Comparison of ENCODE assay signal across 1 cellular context in the genomic region with DNA sequence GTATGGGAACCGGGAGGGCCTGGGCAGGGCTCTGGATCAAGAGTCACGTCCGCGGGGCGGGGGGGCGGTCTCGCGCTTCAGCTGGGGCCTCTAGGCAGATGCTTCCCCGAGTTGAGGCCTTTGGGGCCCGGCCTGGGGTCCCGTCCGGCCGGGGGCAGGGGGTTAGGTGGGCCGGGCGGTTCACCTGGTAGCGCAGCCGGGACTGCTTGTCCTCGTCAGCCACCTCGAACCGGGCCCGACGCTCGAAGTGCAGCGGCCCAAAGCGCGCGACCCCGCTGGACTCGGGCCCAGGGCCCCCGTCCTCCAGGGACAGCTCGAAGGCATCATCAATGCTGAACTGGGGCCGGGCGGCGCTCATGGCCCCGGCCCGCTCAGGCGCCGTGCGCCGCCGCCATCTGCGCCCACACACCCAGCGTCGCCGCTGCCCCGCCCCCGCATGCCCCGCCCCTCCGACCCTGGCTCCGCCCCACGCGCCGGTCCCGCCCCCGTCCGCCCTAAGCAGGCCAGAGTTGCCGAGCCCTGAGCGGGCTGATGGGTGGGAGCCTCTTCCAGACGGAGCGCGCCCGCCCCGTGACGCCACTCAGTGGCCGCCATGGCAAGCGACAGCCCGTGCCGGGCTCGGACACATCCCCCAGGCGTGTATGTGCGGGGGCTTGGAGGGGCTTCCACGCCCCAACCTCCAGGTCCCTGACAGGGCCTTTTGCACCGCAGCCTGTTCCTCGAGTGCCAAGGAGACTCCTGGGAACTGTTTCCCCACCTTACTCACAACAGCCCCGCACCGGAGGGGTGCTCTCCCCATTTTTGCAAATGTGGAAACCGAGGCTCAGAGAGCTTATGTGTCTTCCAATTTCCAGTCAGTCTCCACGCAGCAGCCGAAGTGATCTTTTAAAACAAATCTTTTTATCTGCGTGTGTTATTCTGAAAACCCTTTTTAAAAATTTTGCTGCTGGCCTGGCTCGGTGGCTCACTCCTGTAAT.
A peak's percentile ranks its signal among the peaks of the same experiment; 100 is the strongest.
TF ChIP-seq lines count a peak whose summit lies in the region.

A gene with protein sequence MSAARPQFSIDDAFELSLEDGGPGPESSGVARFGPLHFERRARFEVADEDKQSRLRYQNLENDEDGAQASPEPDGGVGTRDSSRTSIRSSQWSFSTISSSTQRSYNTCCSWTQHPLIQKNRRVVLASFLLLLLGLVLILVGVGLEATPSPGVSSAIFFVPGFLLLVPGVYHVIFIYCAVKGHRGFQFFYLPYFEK (minus strand): TSS at position 417 of the 977 bp plus-strand sequence. CDS start 59 bp downstream, at position 358.

TF ChIP-seq in HCT116, 20 proteins besides CTCF, POLR2A, EP300 and RAD21 (continued from another document):
- TF ChIP-seq ZFX (IDR thresholded peaks at IDR 0.05) = peak; percentile 84
